In the genomic region with DNA sequence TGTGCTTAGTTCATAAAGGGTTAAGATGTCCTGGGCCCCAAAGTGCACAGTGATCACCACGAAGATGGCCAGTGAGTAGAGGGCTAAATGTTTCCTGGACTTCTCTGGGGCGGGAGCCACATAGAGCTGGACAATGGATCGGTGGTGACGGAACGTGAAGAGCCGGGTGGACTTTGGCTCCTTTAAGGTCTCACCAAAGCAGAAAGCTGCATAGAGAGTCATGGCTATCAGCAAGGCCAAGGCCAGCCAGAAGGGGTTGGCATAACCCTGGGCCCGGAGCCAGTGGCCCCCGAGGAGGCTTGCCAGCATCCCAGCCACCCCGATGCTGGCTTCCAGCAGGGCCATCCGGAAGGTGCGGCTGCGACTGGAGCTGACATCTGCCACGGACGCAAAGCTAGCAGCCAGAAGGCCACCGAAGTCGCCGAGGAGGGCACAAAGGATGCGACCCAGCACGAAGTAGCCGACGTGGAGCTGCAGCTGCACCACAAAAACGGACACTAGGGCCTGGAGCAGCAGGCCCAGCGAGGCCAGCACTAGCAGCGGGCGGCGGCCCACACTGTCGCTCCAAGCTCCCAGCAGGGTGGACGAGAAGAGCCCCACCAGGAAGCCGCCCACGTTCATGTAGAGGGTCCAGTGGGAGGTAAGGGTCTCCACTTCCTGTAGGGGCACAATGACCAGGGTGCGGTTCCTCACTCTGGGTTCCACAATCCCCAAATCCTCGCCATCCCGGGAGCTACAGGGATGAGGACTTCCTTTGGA, we compare ENCODE assay signal across 6 cellular contexts. TPM values are rescaled to one million over a fixed set of nuclear protein-coding genes. Genes with fewer than 3 reads are reported as not detected.
DNase-seq lines count a peak whose midpoint lies in the region; ATAC-seq, FAIRE-seq and TF ChIP-seq lines count a peak whose summit lies in the region.

No MANE protein-coding gene starts in this region.

- RAD21 ChIA-PET in GM12878 (lab: Charles Lee; ENCODE audit: unreplicated experiment), result no interaction called here

- H3K36me3 ChIP-seq in GM23248 (ENCODE audit: low read depth) (no peaks in the 10 kb centered on the region), GM12878 (ENCODE audit: control insufficient read depth in 2 of 2, insufficient read depth in 2 of 2, low read length in 1 of 2) (no peaks in the 10 kb centered on the region)

- 0 out of 2 replicates have a peak, but pooled peaks cover 3% of the 10 kb centered on the region for H3K27me3 ChIP-seq in GM23248 (replicated peaks; ENCODE audit: insufficient read depth)
- no peaks in the 10 kb centered on the region for H3K27me3 ChIP-seq in GM12878 (replicated peaks in 1 of 2; ENCODE audit: control insufficient read depth in 2 of 2, insufficient read depth in 2 of 2, low read length in 1 of 2)

- WGBS in GM23248 (ENCODE audit: low coverage in 1 of 2, low lambda C conversion rate in 2 of 2, missing lambda C conversion rate in 2 of 2), 2 experiments, result 16 to 17% methylated on average over 30 to 33 of the region's 33 CpGs
- WGBS in GM12878 (ENCODE audit: insufficient coverage, insufficient replicate concordance, low lambda C conversion rate, missing lambda C conversion rate), result 85% methylated on average over 33 of the region's 33 CpGs

- SMC1A ChIA-PET in GM12878 (lab: Charles Lee; ENCODE audit: uncharacterized antibody, unreplicated experiment), result interaction anchor here (1.2 kb wide), 1 partner anchor 12 kb away, joined by 3 read pairs; no protein-coding TSS in a partner anchor

- H3K27me3 Mint-ChIP-seq in natural killer cell treated with Interleukin-12 subunit alpha and Interleukin-12 subunit beta and Interleukin-15 and Interleukin-18, amount 100 ng/mL, for 72 hours, result peaks cover 7 to 10% of the 10 kb centered on the region in 2 donors

- no peaks in the 10 kb centered on the region for H3F3A ChIP-seq in GM23248 (ENCODE audit: insufficient read depth)

- no peaks in the 10 kb centered on the region for H3K9me3 Mint-ChIP-seq in natural killer cell treated with Interleukin-12 subunit alpha and Interleukin-12 subunit beta and Interleukin-15 and Interleukin-18, amount 100 ng/mL, for 72 hours

- TF ChIP-seq EP300 in GM12878 (IDR thresholded peaks at IDR 0.05; ENCODE audit: borderline replicate concordance in 1 of 2, control insufficient read depth in 1 of 2, low read depth in 2 of 2, low read length in 2 of 2), result no peak

- FAIRE-seq in GM12878 (lab: Jason Lieb, UNC), result no peak

- ATAC-seq in GM12878, result no peak
- ATAC-seq in natural killer cell treated with Interleukin-12 subunit alpha and Interleukin-12 subunit beta and Interleukin-15 and Interleukin-18, amount 100 ng/mL, for 72 hours, result no peak

- H4K20me1 ChIP-seq in GM23248 (ENCODE audit: insufficient read depth), result no peaks in the 10 kb centered on the region
- H4K20me1 ChIP-seq in GM12878 (ENCODE audit: control insufficient read depth, insufficient read depth), result no peaks in the 10 kb centered on the region

- POLR2A ChIA-PET in GM12878 (lab: Charles Lee), result interaction anchor here (0.6 to 1.1 kb wide), 2 partner anchors 23 to 99 kb away, joined by 3 to 5 read pairs; no protein-coding TSS in a partner anchor

- H3K9ac ChIP-seq in GM23248 (peak overlapping the region; percentile 72), GM12878 (ENCODE audit: control insufficient read depth, insufficient read depth, low read length) (peak overlapping the region; percentile 72)

- TF ChIP-seq RAD21 in GM12878 (IDR thresholded peaks at IDR 0.05; ENCODE audit: insufficient read depth, low read depth, low read length), result no peak

- CTCF ChIA-PET in GM12878 (lab: Yijun Ruan, JAX), result interaction anchor here (0.5 to 4.0 kb wide), 4 partner anchors 11 to 599 kb away, joined by 3 to 19 read pairs (median 4); no protein-coding TSS in a partner anchor

- peak overlapping the region; percentile 71 for H3K4me3 Mint-ChIP-seq in natural killer cell treated with Interleukin-12 subunit alpha and Interleukin-12 subunit beta and Interleukin-15 and Interleukin-18, amount 100 ng/mL, for 72 hours

- H3K4me3 ChIP-seq in GM23248, result peak overlapping the region; percentile 85
- peak overlapping the region; percentile 75 for H3K4me3 ChIP-seq in GM12878

- no peaks in the 10 kb centered on the region for H3K9me2 ChIP-seq in GM23248 (ENCODE audit: insufficient read depth)

- H3K27ac ChIP-seq in GM23248 (no peak overlapping the region), GM12878 (ENCODE audit: control insufficient read depth, insufficient read depth) (0 out of 2 replicates have a peak overlapping the region, but pooled peaks have one; percentile 37)

- H3K4me1 ChIP-seq in GM23248 (ENCODE audit: insufficient read depth), result no peaks in the 10 kb centered on the region
- peaks cover 3% of the 10 kb centered on the region for H3K4me1 ChIP-seq in GM12878 (ENCODE audit: control insufficient read depth, insufficient read depth, low read length)

- H3K27ac Mint-ChIP-seq in natural killer cell treated with Interleukin-12 subunit alpha and Interleukin-12 subunit beta and Interleukin-15 and Interleukin-18, amount 100 ng/mL, for 72 hours, result no peak overlapping the region

- H2AFZ ChIP-seq in GM23248, result peak overlapping the region; percentile 84
- peak overlapping the region; percentile 87 for H2AFZ ChIP-seq in GM12878 (ENCODE audit: control insufficient read depth, low read depth, low read length)

- H3K79me2 ChIP-seq in GM23248 (ENCODE audit: insufficient read depth), result no peaks in the 10 kb centered on the region
- no peaks in the 10 kb centered on the region for H3K79me2 ChIP-seq in GM12878 (ENCODE audit: control insufficient read depth, insufficient read depth, low read length)

- intact Hi-C loops in GM12878 (cut with micrococcal nuclease; ENCODE audit: unreplicated experiment), result no loop called here

- no peak for TF ChIP-seq CTCF in GM12878 (IDR thresholded peaks at IDR 0.05 in 2 of 3, conservative IDR thresholded peaks at IDR 0.05 in 1 of 3; ENCODE audit: control insufficient read depth in 2 of 3, extremely low read depth in 1 of 3, insufficient read depth in 1 of 3, low read depth in 3 of 3, low read length in 3 of 3)

- H3K4me2 ChIP-seq in GM23248 (ENCODE audit: unreplicated experiment) (peak overlapping the region; percentile 89), GM12878 (ENCODE audit: control insufficient read depth, insufficient read depth) (peak overlapping the region; percentile 80)

- no TSS peak for BruUV-seq in GM12878 (replicated peaks; lab: Mats Ljungman, UMichigan)

- no peak; the same call in 1 of the 2 replicates for TF ChIP-seq POLR2A in GM12878 (IDR thresholded peaks at IDR 0.05; ENCODE audit: low read depth, low read length)

- DNase-seq in GM23248, result peak; percentile 68
- no peak for DNase-seq in GM12878 (ENCODE audit: low read depth, low spot score)
- no peak for DNase-seq in natural killer cell treated with Interleukin-12 subunit alpha and Interleukin-12 subunit beta and Interleukin-15 and Interleukin-18, amount 100 ng/mL, for 72 hours (ENCODE audit: low spot score)
- no peak for DNase-seq in NCI-H1048 (lab: John Stamatoyannopoulos, UW)
- DNase-seq in NCI-H446 treated with DMSO at 0.1 percent for 48 hours (lab: John Stamatoyannopoulos, UW), result no peak
- no peak for DNase-seq in Ammon's horn (ENCODE audit: low spot score)

- H3K9me3 ChIP-seq in GM23248 (ENCODE audit: low read depth) (no peaks in the 10 kb centered on the region), GM12878 (replicated peaks; ENCODE audit: control insufficient read depth, insufficient read depth, low read length) (no peaks in the 10 kb centered on the region)

- H3K36me3 Mint-ChIP-seq in natural killer cell treated with Interleukin-12 subunit alpha and Interleukin-12 subunit beta and Interleukin-15 and Interleukin-18, amount 100 ng/mL, for 72 hours, result no peaks in the 10 kb centered on the region

- in situ Hi-C loops in GM23248 (cut with MboI), result no loop called here
- in situ Hi-C loops in GM12878 (cut with MboI), result no loop called here

- peaks cover 0 to 3% of the 10 kb centered on the region in 2 donors for H3K4me1 Mint-ChIP-seq in natural killer cell treated with Interleukin-12 subunit alpha and Interleukin-12 subunit beta and Interleukin-15 and Interleukin-18, amount 100 ng/mL, for 72 hours (ENCODE audit: low read depth in 2 of 2)

RNA-seq across cellular contexts. Expression of gene SLC46A1, which starts 1.0 kb away (rescaled TPM):
- total RNA-seq in GM23248 (2014; rRNA removed; shearing (Covaris generic)), result 5.9 and 11.1 TPM in 2 replicates
- polyA plus RNA-seq in GM23248 (2016; fragmentation: Nextera tagmentation; extraction: Ambion mirVana) (4.9 and 6.2 TPM in 2 replicates), GM12878 (2011; rRNA removed) (1.7 and 2.0 TPM in 2 replicates), GM12878 (2014; fragmentation: Illumina TruSeq; extraction: Trizol) (4.1 and 7.1 TPM in 2 replicates), GM12878 (2014; fragmentation: Nextera tagmentation; extraction: Ambion mirVana) (1 to 10 TPM; 3.4 to 6.0 TPM), GM12878 (2014; rRNA removed) (3.4 and 4.7 TPM in 2 replicates), GM12878 (2016; fragmentation: Nextera tagmentation; extraction: Ambion mirVana) (1 to 10 TPM; 3.9 to 6.9 TPM)
- total RNA-seq in GM12878 (2013; cell fraction: nucleolus; rRNA removed), result 18.1 and 18.9 TPM in 2 replicates
- total RNA-seq in GM12878 (2014; rRNA removed) (3.7 and 6.8 TPM in 2 replicates), GM12878 (2014; rRNA removed; fragmentation: Illumina TruSeq; extraction: Trizol) (2.9 and 3.9 TPM in 2 replicates), GM12878 (2021) (5.6 and 6.2 TPM in 2 replicates)
- polyA plus RNA-seq in GM12878 (2011; ENCODE audit: low read depth), result 6.1 TPM
- 1.6 and 2.2 TPM in 2 replicates for polyA plus RNA-seq in GM12878 (2011; cell fraction: cytosol; rRNA removed)
- 7.5 and 7.6 TPM in 2 replicates for polyA plus RNA-seq in GM12878 (2011; cell fraction: nucleus; rRNA removed)
- polyA plus RNA-seq in GM12878 (2012), result 6.1 and 7.4 TPM in 2 replicates
- polyA minus RNA-seq in GM12878 (2011; rRNA and poly(A)+ RNA removed), result 4.8 and 5.0 TPM in 2 replicates
- polyA minus RNA-seq in GM12878 (2011; cell fraction: cytosol; rRNA and poly(A)+ RNA removed), result 0.53 and 3.1 TPM in 2 replicates
- 4.7 and 8.1 TPM in 2 replicates for polyA minus RNA-seq in GM12878 (2011; cell fraction: nucleus; rRNA and poly(A)+ RNA removed)
- total RNA-seq in natural killer cell treated with Interleukin-12 subunit alpha and Interleukin-12 subunit beta and Interleukin-15 and Interleukin-18, amount 100 ng/mL, for 72 hours, result 1 to 10 TPM; 3.2 to 8.1 TPM

RNA-seq across cellular contexts. Expression of gene SARM1, which starts 33.5 kb away (rescaled TPM):
- total RNA-seq in GM23248 (2014; rRNA removed; shearing (Covaris generic)), result 16.9 and 24.2 TPM in 2 replicates
- polyA plus RNA-seq in GM23248 (2016; fragmentation: Nextera tagmentation; extraction: Ambion mirVana), result 4.7 and 5.8 TPM in 2 replicates
- total RNA-seq in GM12878 (2013; cell fraction: nucleolus; rRNA removed), result 9.6 and 10.4 TPM in 2 replicates
- total RNA-seq in GM12878 (2014; rRNA removed), result 10.5 and 14.0 TPM in 2 replicates
- total RNA-seq in GM12878 (2014; rRNA removed; fragmentation: Illumina TruSeq; extraction: Trizol), result 7.8 and 8.7 TPM in 2 replicates
- 25.3 and 28.6 TPM in 2 replicates for total RNA-seq in GM12878 (2021)
- polyA plus RNA-seq in GM12878 (2011; ENCODE audit: low read depth), result 8.1 TPM
- polyA plus RNA-seq in GM12878 (2011; rRNA removed), result 2.1 and 2.5 TPM in 2 replicates
- polyA plus RNA-seq in GM12878 (2011; cell fraction: cytosol; rRNA removed), result 3.0 and 3.8 TPM in 2 replicates
- polyA plus RNA-seq in GM12878 (2011; cell fraction: nucleus; rRNA removed), result 10.3 and 11.6 TPM in 2 replicates
- 11.5 and 11.9 TPM in 2 replicates for polyA plus RNA-seq in GM12878 (2012)
- polyA plus RNA-seq in GM12878 (2014; fragmentation: Illumina TruSeq; extraction: Trizol), result 8.7 and 13.0 TPM in 2 replicates
- polyA plus RNA-seq in GM12878 (2014; fragmentation: Nextera tagmentation; extraction: Ambion mirVana), result 1 to 10 TPM in 1 of 2 experiments, under 1 TPM in 1; 0.56 to 1.5 TPM
- 16.2 and 16.7 TPM in 2 replicates for polyA plus RNA-seq in GM12878 (2014; rRNA removed)
- 10 to 100 TPM; 10.8 to 13.7 TPM for polyA plus RNA-seq in GM12878 (2016; fragmentation: Nextera tagmentation; extraction: Ambion mirVana)
- polyA minus RNA-seq in GM12878 (2011; rRNA and poly(A)+ RNA removed), result 8.3 and 10.8 TPM in 2 replicates
- 1.9 and 2.3 TPM in 2 replicates for polyA minus RNA-seq in GM12878 (2011; cell fraction: cytosol; rRNA and poly(A)+ RNA removed)
- 5.1 and 9.7 TPM in 2 replicates for polyA minus RNA-seq in GM12878 (2011; cell fraction: nucleus; rRNA and poly(A)+ RNA removed)
- total RNA-seq in natural killer cell treated with Interleukin-12 subunit alpha and Interleukin-12 subunit beta and Interleukin-15 and Interleukin-18, amount 100 ng/mL, for 72 hours, result 10 to 100 TPM; 29.4 to 46.2 TPM

RNA-seq across cellular contexts. Expression of gene VTN, which starts 34.9 kb away (rescaled TPM):
- not detected in 2 replicates for total RNA-seq in GM23248 (2014; rRNA removed; shearing (Covaris generic))
- polyA plus RNA-seq in GM23248 (2016; fragmentation: Nextera tagmentation; extraction: Ambion mirVana), result 0.24 and 0.34 TPM in 2 replicates
- not detected in 2 replicates for total RNA-seq in GM12878 (2013; cell fraction: nucleolus; rRNA removed)
- total RNA-seq in GM12878 (2014; rRNA removed), result 0.44 TPM in 1 of 2 replicates, not detected in the other
- 0.32 TPM in 1 of 2 replicates, not detected in the other for total RNA-seq in GM12878 (2014; rRNA removed; fragmentation: Illumina TruSeq; extraction: Trizol)
- 1.3 TPM in 2 replicates for total RNA-seq in GM12878 (2021)
- 0.10 TPM for polyA plus RNA-seq in GM12878 (2011; ENCODE audit: low read depth)
- polyA plus RNA-seq in GM12878 (2011; rRNA removed), result not detected in 2 replicates
- 0.03 TPM in 2 replicates for polyA plus RNA-seq in GM12878 (2011; cell fraction: cytosol; rRNA removed)
- 0.19 and 0.31 TPM in 2 replicates for polyA plus RNA-seq in GM12878 (2011; cell fraction: nucleus; rRNA removed)
- polyA plus RNA-seq in GM12878 (2012), result 0.24 and 0.27 TPM in 2 replicates
- 0.18 and 0.70 TPM in 2 replicates for polyA plus RNA-seq in GM12878 (2014; fragmentation: Illumina TruSeq; extraction: Trizol)
- polyA plus RNA-seq in GM12878 (2014; fragmentation: Nextera tagmentation; extraction: Ambion mirVana), result under 1 TPM in 1 of 2 experiments, not detected in 1; 0.04 TPM
- polyA plus RNA-seq in GM12878 (2014; rRNA removed), result 0.10 and 0.43 TPM in 2 replicates
- under 1 TPM in 1 of 2 experiments, not detected in 1; 0.13 TPM for polyA plus RNA-seq in GM12878 (2016; fragmentation: Nextera tagmentation; extraction: Ambion mirVana)
- polyA minus RNA-seq in GM12878 (2011; rRNA and poly(A)+ RNA removed), result not detected in 2 replicates
- polyA minus RNA-seq in GM12878 (2011; cell fraction: cytosol; rRNA and poly(A)+ RNA removed), result 1.6 TPM in 1 of 2 replicates, not detected in the other
- 0.19 TPM in 1 of 2 replicates, not detected in the other for polyA minus RNA-seq in GM12878 (2011; cell fraction: nucleus; rRNA and poly(A)+ RNA removed)
- total RNA-seq in natural killer cell treated with Interleukin-12 subunit alpha and Interleukin-12 subunit beta and Interleukin-15 and Interleukin-18, amount 100 ng/mL, for 72 hours, result 1 to 10 TPM in 1 of 2 donors, under 1 TPM in 1; 0.52 to 1.3 TPM

RNA-seq across cellular contexts. Expression of gene SEBOX, which starts 40.0 kb away (rescaled TPM):
- not detected in 2 replicates for total RNA-seq in GM23248 (2014; rRNA removed; shearing (Covaris generic))
- polyA plus RNA-seq in GM23248 (2016; fragmentation: Nextera tagmentation; extraction: Ambion mirVana), result not detected in 2 replicates
- not detected in 2 replicates for total RNA-seq in GM12878 (2013; cell fraction: nucleolus; rRNA removed)
- not detected in 2 replicates for total RNA-seq in GM12878 (2014; rRNA removed)
- not detected in 2 replicates for total RNA-seq in GM12878 (2014; rRNA removed; fragmentation: Illumina TruSeq; extraction: Trizol)
- total RNA-seq in GM12878 (2021), result not detected in 2 replicates
- not detected for polyA plus RNA-seq in GM12878 (2011; ENCODE audit: low read depth)
- polyA plus RNA-seq in GM12878 (2011; rRNA removed), result not detected in 2 replicates
- not detected in 2 replicates for polyA plus RNA-seq in GM12878 (2011; cell fraction: cytosol; rRNA removed)
- polyA plus RNA-seq in GM12878 (2011; cell fraction: nucleus; rRNA removed), result not detected in 2 replicates
- not detected in 2 replicates for polyA plus RNA-seq in GM12878 (2012)
- not detected in 2 replicates for polyA plus RNA-seq in GM12878 (2014; fragmentation: Illumina TruSeq; extraction: Trizol)
- polyA plus RNA-seq in GM12878 (2014; fragmentation: Nextera tagmentation; extraction: Ambion mirVana), result not detected
- polyA plus RNA-seq in GM12878 (2014; rRNA removed), result not detected in 2 replicates
- not detected for polyA plus RNA-seq in GM12878 (2016; fragmentation: Nextera tagmentation; extraction: Ambion mirVana)
- not detected in 2 replicates for polyA minus RNA-seq in GM12878 (2011; rRNA and poly(A)+ RNA removed)
- polyA minus RNA-seq in GM12878 (2011; cell fraction: cytosol; rRNA and poly(A)+ RNA removed), result not detected in 2 replicates
- polyA minus RNA-seq in GM12878 (2011; cell fraction: nucleus; rRNA and poly(A)+ RNA removed), result not detected in 2 replicates
- total RNA-seq in natural killer cell treated with Interleukin-12 subunit alpha and Interleukin-12 subunit beta and Interleukin-15 and Interleukin-18, amount 100 ng/mL, for 72 hours, result not detected

RNA-seq across cellular contexts. Expression of gene POLDIP2, which starts 47.7 kb away (rescaled TPM):
- total RNA-seq in GM23248 (2014; rRNA removed; shearing (Covaris generic)), result 80.1 and 92.7 TPM in 2 replicates
- polyA plus RNA-seq in GM23248 (2016; fragmentation: Nextera tagmentation; extraction: Ambion mirVana) (105 and 112 TPM in 2 replicates), GM12878 (2011; rRNA removed) (57.7 and 89.9 TPM in 2 replicates), GM12878 (2014; fragmentation: Illumina TruSeq; extraction: Trizol) (120 and 133 TPM in 2 replicates), GM12878 (2014; fragmentation: Nextera tagmentation; extraction: Ambion mirVana) (10 to 100 TPM; 22.8 to 36.9 TPM), GM12878 (2014; rRNA removed) (134 and 139 TPM in 2 replicates), GM12878 (2016; fragmentation: Nextera tagmentation; extraction: Ambion mirVana) (100 to 1,000 TPM; 180 to 196 TPM)
- total RNA-seq in GM12878 (2013; cell fraction: nucleolus; rRNA removed), result 14.6 and 15.4 TPM in 2 replicates
- total RNA-seq in GM12878 (2014; rRNA removed) (126 and 131 TPM in 2 replicates), GM12878 (2014; rRNA removed; fragmentation: Illumina TruSeq; extraction: Trizol) (63.9 and 69.2 TPM in 2 replicates), GM12878 (2021) (108 and 111 TPM in 2 replicates)
- 40.6 TPM for polyA plus RNA-seq in GM12878 (2011; ENCODE audit: low read depth)
- 97.0 and 115 TPM in 2 replicates for polyA plus RNA-seq in GM12878 (2011; cell fraction: cytosol; rRNA removed)
- 55.2 and 56.5 TPM in 2 replicates for polyA plus RNA-seq in GM12878 (2011; cell fraction: nucleus; rRNA removed)
- polyA plus RNA-seq in GM12878 (2012), result 62.4 and 78.2 TPM in 2 replicates
- polyA minus RNA-seq in GM12878 (2011; rRNA and poly(A)+ RNA removed), result 49.2 and 59.1 TPM in 2 replicates
- polyA minus RNA-seq in GM12878 (2011; cell fraction: cytosol; rRNA and poly(A)+ RNA removed), result 25.4 and 26.7 TPM in 2 replicates
- polyA minus RNA-seq in GM12878 (2011; cell fraction: nucleus; rRNA and poly(A)+ RNA removed), result 10.9 and 17.0 TPM in 2 replicates
- 100 to 1,000 TPM in 1 of 2 donors, 10 to 100 TPM in 1; 74.9 to 122 TPM for total RNA-seq in natural killer cell treated with Interleukin-12 subunit alpha and Interleukin-12 subunit beta and Interleukin-15 and Interleukin-18, amount 100 ng/mL, for 72 hours
